1 cellular context compared by ENCODE assay signal in the genomic region with DNA sequence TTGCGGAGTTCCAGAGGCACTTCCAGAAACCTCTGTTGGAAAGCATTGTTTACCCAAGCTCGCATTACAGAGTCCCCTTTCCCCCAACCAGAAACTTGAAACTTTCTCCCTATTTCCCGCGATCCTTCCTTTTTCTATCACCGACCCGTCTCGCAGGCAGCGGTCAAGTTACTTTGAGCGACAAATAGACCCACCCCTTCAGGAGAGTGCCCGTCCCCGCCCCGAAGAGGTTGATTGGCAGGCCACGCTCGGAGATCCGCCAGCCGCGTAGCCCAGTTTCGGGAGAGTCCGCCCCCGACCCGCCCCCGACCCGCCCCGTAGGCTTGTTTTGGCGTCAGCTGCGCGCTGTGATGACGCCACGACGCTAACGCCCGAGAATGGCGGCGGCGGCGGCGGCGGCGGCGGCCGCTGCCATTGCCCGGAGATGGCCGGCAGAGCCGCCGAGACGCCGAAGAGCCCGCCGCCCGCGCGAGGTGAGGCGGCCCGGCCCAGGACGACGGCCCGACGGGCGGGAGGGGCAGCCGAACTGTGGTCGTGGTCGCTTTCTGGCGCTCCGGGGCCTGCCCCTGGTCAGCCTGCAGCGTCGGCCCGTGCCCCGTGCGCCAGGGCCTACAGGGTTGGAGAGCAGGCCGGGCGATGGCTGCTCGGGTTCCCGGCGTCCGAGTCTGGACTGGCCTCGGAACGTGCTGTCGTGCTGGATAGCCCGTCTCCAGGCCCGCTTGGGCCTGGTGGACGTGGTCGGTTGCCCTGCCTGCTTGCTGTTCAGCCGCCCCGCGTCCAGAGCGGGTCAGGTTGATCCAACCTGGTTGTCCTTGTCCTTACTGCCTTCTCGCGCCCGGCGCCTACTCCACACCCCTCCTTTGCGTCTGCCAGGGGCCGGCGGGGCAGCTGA.
TF ChIP-seq lines count a peak whose summit lies in the region.

A gene (plus strand): TSS at position 356 of the 892 bp plus-strand sequence. CDS start 15,496 bp downstream, outside the sequence.

TF ChIP-seq in HepG2, 621 proteins besides CTCF, POLR2A, EP300 and RAD21 (continued from another document and continues in another):
- TF ChIP-seq, protein P1, sequence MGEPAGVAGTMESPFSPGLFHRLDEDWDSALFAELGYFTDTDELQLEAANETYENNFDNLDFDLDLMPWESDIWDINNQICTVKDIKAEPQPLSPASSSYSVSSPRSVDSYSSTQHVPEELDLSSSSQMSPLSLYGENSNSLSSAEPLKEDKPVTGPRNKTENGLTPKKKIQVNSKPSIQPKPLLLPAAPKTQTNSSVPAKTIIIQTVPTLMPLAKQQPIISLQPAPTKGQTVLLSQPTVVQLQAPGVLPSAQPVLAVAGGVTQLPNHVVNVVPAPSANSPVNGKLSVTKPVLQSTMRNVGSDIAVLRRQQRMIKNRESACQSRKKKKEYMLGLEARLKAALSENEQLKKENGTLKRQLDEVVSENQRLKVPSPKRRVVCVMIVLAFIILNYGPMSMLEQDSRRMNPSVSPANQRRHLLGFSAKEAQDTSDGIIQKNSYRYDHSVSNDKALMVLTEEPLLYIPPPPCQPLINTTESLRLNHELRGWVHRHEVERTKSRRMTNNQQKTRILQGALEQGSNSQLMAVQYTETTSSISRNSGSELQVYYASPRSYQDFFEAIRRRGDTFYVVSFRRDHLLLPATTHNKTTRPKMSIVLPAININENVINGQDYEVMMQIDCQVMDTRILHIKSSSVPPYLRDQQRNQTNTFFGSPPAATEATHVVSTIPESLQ (CRISPR knock-in tag; conservative IDR thresholded peaks at IDR 0.05): no peak
- TF ChIP-seq KAT2B (IDR thresholded peaks at IDR 0.05; ENCODE audit: borderline replicate concordance, low read depth, low read length) (no peak), PHF8 (CRISPR knock-in tag; IDR thresholded peaks at IDR 0.05) (peak; percentile 94), ZNF619 (CRISPR knock-in tag; IDR thresholded peaks at IDR 0.05) (peak; percentile 60; the same call in 1 of the 2 replicates), HCFC1 (IDR thresholded peaks at IDR 0.05; ENCODE audit: low read depth, low read length) (peak; percentile 40; the same call in 1 of the 2 replicates), NR2C2 (CRISPR knock-in tag; IDR thresholded peaks at IDR 0.05; ENCODE audit: borderline replicate concordance) (peak; percentile 51; the same call in 1 of the 2 replicates), NR1H2 (CRISPR knock-in tag; IDR thresholded peaks at IDR 0.05; ENCODE audit: borderline replicate concordance, low read depth) (peak; percentile 95; the same call in 1 of the 2 replicates), MAFG (CRISPR knock-in tag; IDR thresholded peaks at IDR 0.05) (no peak), ATRX (CRISPR knock-in tag; IDR thresholded peaks at IDR 0.05; ENCODE audit: borderline replicate concordance) (no peak), MEIS2 (CRISPR knock-in tag; IDR thresholded peaks at IDR 0.05) (peak; percentile 29; the same call in 1 of the 2 replicates), PHF21A (CRISPR knock-in tag; IDR thresholded peaks at IDR 0.05) (0 out of 2 replicates have a peak, but pooled peaks have one; percentile 3), FOXP1 (IDR thresholded peaks at IDR 0.05) (no peak), FOXP1 (CRISPR knock-in tag; IDR thresholded peaks at IDR 0.05) (no peak), YY1 (IDR thresholded peaks at IDR 0.05; ENCODE audit: insufficient read depth, insufficient replicate concordance, low read depth, low read length) (peak; percentile 96), PITX1 (CRISPR knock-in tag; IDR thresholded peaks at IDR 0.05) (no peak), ZNF17 (CRISPR knock-in tag; IDR thresholded peaks at IDR 0.05) (no peak), ZFP41 (CRISPR knock-in tag; IDR thresholded peaks at IDR 0.05; ENCODE audit: borderline replicate concordance) (no peak; the same call in 1 of the 2 replicates), SMARCC2 (IDR thresholded peaks at IDR 0.05) (no peak), GATA4 (IDR thresholded peaks at IDR 0.05; ENCODE audit: borderline replicate concordance, low read depth) (peak; percentile 17; the same call in 1 of the 2 replicates), TCF7L2 (IDR thresholded peaks at IDR 0.05; ENCODE audit: low read depth, low read length) (no peak), SRSF9 (IDR thresholded peaks at IDR 0.05; ENCODE audit: borderline replicate concordance, insufficient read depth, low read depth, low read length, poor library complexity, severe bottlenecking) (no peak), ZBTB1 (CRISPR knock-in tag; IDR thresholded peaks at IDR 0.05; ENCODE audit: borderline replicate concordance) (no peak), ZFAT (CRISPR knock-in tag; conservative IDR thresholded peaks at IDR 0.05) (peak; percentile 88; the same call in 1 of the 2 replicates), AGO2 (optimal IDR thresholded peaks at IDR 0.05; ENCODE audit: low read depth, low read length) (peak; percentile 91), ZNF343 (CRISPR knock-in tag; IDR thresholded peaks at IDR 0.05) (no peak), ZNF292 (CRISPR knock-in tag; IDR thresholded peaks at IDR 0.05; ENCODE audit: borderline replicate concordance, low read depth) (no peak)
- TF ChIP-seq, protein P2, sequence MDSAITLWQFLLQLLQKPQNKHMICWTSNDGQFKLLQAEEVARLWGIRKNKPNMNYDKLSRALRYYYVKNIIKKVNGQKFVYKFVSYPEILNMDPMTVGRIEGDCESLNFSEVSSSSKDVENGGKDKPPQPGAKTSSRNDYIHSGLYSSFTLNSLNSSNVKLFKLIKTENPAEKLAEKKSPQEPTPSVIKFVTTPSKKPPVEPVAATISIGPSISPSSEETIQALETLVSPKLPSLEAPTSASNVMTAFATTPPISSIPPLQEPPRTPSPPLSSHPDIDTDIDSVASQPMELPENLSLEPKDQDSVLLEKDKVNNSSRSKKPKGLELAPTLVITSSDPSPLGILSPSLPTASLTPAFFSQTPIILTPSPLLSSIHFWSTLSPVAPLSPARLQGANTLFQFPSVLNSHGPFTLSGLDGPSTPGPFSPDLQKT (CRISPR knock-in tag; IDR thresholded peaks at IDR 0.05; ENCODE audit: borderline replicate concordance): no peak; the same call in 1 of the 2 replicates
- TF ChIP-seq, protein P3, sequence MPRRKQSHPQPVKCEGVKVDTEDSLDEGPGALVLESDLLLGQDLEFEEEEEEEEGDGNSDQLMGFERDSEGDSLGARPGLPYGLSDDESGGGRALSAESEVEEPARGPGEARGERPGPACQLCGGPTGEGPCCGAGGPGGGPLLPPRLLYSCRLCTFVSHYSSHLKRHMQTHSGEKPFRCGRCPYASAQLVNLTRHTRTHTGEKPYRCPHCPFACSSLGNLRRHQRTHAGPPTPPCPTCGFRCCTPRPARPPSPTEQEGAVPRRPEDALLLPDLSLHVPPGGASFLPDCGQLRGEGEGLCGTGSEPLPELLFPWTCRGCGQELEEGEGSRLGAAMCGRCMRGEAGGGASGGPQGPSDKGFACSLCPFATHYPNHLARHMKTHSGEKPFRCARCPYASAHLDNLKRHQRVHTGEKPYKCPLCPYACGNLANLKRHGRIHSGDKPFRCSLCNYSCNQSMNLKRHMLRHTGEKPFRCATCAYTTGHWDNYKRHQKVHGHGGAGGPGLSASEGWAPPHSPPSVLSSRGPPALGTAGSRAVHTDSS (CRISPR knock-in tag; conservative IDR thresholded peaks at IDR 0.05): no peak
- TF ChIP-seq, protein P4, sequence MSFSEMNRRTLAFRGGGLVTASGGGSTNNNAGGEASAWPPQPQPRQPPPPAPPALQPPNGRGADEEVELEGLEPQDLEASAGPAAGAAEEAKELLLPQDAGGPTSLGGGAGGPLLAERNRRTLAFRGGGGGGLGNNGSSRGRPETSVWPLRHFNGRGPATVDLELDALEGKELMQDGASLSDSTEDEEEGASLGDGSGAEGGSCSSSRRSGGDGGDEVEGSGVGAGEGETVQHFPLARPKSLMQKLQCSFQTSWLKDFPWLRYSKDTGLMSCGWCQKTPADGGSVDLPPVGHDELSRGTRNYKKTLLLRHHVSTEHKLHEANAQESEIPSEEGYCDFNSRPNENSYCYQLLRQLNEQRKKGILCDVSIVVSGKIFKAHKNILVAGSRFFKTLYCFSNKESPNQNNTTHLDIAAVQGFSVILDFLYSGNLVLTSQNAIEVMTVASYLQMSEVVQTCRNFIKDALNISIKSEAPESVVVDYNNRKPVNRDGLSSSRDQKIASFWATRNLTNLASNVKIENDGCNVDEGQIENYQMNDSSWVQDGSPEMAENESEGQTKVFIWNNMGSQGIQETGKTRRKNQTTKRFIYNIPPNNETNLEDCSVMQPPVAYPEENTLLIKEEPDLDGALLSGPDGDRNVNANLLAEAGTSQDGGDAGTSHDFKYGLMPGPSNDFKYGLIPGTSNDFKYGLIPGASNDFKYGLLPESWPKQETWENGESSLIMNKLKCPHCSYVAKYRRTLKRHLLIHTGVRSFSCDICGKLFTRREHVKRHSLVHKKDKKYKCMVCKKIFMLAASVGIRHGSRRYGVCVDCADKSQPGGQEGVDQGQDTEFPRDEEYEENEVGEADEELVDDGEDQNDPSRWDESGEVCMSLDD (CRISPR knock-in tag; IDR thresholded peaks at IDR 0.05; ENCODE audit: borderline replicate concordance): peak; percentile 78; the same call in 1 of the 2 replicates
- TF ChIP-seq, protein P5, sequence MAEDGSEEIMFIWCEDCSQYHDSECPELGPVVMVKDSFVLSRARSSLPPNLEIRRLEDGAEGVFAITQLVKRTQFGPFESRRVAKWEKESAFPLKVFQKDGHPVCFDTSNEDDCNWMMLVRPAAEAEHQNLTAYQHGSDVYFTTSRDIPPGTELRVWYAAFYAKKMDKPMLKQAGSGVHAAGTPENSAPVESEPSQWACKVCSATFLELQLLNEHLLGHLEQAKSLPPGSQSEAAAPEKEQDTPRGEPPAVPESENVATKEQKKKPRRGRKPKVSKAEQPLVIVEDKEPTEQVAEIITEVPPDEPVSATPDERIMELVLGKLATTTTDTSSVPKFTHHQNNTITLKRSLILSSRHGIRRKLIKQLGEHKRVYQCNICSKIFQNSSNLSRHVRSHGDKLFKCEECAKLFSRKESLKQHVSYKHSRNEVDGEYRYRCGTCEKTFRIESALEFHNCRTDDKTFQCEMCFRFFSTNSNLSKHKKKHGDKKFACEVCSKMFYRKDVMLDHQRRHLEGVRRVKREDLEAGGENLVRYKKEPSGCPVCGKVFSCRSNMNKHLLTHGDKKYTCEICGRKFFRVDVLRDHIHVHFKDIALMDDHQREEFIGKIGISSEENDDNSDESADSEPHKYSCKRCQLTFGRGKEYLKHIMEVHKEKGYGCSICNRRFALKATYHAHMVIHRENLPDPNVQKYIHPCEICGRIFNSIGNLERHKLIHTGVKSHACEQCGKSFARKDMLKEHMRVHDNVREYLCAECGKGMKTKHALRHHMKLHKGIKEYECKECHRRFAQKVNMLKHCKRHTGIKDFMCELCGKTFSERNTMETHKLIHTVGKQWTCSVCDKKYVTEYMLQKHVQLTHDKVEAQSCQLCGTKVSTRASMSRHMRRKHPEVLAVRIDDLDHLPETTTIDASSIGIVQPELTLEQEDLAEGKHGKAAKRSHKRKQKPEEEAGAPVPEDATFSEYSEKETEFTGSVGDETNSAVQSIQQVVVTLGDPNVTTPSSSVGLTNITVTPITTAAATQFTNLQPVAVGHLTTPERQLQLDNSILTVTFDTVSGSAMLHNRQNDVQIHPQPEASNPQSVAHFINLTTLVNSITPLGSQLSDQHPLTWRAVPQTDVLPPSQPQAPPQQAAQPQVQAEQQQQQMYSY (CRISPR knock-in tag; IDR thresholded peaks at IDR 0.05): peak; percentile 24; the same call in 1 of the 2 replicates
- TF ChIP-seq, protein P6, sequence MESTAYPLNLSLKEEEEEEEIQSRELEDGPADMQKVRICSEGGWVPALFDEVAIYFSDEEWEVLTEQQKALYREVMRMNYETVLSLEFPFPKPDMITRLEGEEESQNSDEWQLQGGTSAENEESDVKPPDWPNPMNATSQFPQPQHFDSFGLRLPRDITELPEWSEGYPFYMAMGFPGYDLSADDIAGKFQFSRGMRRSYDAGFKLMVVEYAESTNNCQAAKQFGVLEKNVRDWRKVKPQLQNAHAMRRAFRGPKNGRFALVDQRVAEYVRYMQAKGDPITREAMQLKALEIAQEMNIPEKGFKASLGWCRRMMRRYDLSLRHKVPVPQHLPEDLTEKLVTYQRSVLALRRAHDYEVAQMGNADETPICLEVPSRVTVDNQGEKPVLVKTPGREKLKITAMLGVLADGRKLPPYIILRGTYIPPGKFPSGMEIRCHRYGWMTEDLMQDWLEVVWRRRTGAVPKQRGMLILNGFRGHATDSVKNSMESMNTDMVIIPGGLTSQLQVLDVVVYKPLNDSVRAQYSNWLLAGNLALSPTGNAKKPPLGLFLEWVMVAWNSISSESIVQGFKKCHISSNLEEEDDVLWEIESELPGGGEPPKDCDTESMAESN (CRISPR knock-in tag; conservative IDR thresholded peaks at IDR 0.05): 0 out of 2 replicates have a peak, but pooled peaks have one; percentile 47
- TF ChIP-seq, protein P7, sequence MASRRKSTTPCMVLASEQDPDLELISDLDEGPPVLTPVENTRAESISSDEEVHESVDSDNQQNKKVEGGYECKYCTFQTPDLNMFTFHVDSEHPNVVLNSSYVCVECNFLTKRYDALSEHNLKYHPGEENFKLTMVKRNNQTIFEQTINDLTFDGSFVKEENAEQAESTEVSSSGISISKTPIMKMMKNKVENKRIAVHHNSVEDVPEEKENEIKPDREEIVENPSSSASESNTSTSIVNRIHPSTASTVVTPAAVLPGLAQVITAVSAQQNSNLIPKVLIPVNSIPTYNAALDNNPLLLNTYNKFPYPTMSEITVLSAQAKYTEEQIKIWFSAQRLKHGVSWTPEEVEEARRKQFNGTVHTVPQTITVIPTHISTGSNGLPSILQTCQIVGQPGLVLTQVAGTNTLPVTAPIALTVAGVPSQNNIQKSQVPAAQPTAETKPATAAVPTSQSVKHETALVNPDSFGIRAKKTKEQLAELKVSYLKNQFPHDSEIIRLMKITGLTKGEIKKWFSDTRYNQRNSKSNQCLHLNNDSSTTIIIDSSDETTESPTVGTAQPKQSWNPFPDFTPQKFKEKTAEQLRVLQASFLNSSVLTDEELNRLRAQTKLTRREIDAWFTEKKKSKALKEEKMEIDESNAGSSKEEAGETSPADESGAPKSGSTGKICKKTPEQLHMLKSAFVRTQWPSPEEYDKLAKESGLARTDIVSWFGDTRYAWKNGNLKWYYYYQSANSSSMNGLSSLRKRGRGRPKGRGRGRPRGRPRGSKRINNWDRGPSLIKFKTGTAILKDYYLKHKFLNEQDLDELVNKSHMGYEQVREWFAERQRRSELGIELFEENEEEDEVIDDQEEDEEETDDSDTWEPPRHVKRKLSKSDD (CRISPR knock-in tag; IDR thresholded peaks at IDR 0.05; ENCODE audit: low read depth): peak; percentile 64
- TF ChIP-seq, protein P8, sequence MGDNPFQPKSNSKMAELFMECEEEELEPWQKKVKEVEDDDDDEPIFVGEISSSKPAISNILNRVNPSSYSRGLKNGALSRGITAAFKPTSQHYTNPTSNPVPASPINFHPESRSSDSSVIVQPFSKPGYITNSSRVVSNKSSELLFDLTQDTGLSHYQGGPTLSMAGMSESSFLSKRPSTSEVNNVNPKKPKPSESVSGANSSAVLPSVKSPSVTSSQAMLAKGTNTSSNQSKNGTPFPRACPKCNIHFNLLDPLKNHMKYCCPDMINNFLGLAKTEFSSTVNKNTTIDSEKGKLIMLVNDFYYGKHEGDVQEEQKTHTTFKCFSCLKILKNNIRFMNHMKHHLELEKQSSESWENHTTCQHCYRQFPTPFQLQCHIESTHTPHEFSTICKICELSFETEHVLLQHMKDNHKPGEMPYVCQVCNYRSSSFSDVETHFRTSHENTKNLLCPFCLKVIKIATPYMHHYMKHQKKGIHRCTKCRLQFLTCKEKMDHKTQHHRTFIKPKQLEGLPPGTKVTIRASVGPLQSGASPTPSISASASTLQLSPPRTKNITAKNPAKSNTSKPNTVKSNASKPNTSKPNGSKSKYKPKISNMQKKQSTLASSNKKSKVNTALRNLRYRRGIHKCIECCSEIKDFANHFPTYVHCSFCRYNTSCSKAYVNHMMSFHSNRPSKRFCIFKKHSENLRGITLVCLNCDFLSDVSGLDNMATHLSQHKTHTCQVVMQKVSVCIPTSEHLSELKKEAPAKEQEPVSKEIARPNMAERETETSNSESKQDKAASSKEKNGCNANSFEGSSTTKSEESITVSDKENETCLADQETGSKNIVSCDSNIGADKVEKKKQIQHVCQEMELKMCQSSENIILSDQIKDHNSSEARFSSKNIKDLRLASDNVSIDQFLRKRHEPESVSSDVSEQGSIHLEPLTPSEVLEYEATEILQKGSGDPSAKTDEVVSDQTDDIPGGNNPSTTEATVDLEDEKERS (CRISPR knock-in tag; IDR thresholded peaks at IDR 0.05): no peak
